Comparison of ENCODE assay signal across 13 cellular contexts in the genomic region with DNA sequence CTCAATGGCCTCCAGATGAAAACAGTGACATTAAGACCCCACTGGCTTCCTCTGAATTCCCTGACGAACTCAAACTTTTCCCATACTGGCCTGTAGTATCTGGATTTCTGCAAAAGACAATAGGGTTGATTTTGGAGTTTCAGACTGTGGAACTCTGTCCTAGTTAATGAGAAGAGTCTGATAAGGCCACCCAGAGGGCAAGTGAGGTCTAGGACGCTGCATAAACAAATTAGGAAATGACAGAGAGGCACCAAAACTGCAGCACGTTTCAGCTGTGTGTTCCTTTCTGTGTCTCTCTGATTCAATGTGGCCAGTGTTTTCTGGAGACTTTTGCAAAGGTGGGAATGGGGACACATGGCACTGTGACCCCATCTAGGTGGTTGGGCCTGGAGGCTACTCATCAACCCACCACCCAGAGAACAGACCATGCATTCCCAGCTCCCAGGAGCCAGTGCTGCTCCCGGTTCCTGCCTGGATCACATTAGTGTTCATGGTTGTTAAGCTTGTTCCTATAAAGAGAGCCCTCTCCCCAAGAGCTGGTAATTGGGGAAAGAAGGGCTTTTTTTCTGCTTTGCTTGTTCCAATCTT.
DNase-seq lines count a peak whose midpoint lies in the region; ATAC-seq and TF ChIP-seq lines count a peak whose summit lies in the region.
"Had no signal": no experiment of that assay in that cellular context is flagged by ENCODE, and none has a peak within 500 bp of the region (broad histone marks: within the 10 kb centered on the region; RNA-seq: fewer than 3 reads in every experiment).

No MANE protein-coding gene starts in this region.

- no peaks in the 10 kb centered on the region for H3K9me3 ChIP-seq in sigmoid colon
- H3K9me3 ChIP-seq: Caco-2 had no signal

- TF ChIP-seq CTCF in sigmoid colon (IDR thresholded peaks at IDR 0.05), result no peak

- H3K4me3 ChIP-seq in sigmoid colon, result no peak overlapping the region

- whole genome bisulfite sequencing in sigmoid colon, 2 donors, result 17 to 41% methylated on average over 4 of the region's 4 CpGs

- DNase-seq in left ventricle myocardium superior (no peak), left cardiac atrium (no peak), islet precursor cell (peak; percentile 14), sciatic nerve (ENCODE audit: low spot score) (no peak), sigmoid colon (no peak)
- DNase-seq: C1 segment of cervical spinal cord; Caco-2; CD4-positive, alpha-beta T cell; GOT3; H7; HFFc6 had no signal

- TF ChIP-seq POLR2A in sigmoid colon (IDR thresholded peaks at IDR 0.05), result no peak

- no peak for TF ChIP-seq EP300 in sigmoid colon (IDR thresholded peaks at IDR 0.05)

- H3K36me3 ChIP-seq in sigmoid colon, result no peaks in the 10 kb centered on the region

- ATAC-seq in left ventricle myocardium superior, result peak; percentile 65
- no peak for ATAC-seq in left cardiac atrium
- ATAC-seq in sciatic nerve, result peak; percentile 77
- ATAC-seq in HG02798 (IDR thresholded peaks at IDR 0.05; ENCODE audit: poor library complexity, unreplicated experiment), result no peak
- ATAC-seq: HCT116 had no signal

- H3K27ac ChIP-seq in sigmoid colon, result no peak overlapping the region

- H3K27me3 ChIP-seq in sigmoid colon, result no peaks in the 10 kb centered on the region

- no peaks in the 10 kb centered on the region for H3K4me1 ChIP-seq in sigmoid colon
- H3K4me1 ChIP-seq: Caco-2 had no signal

- intact Hi-C loops in left ventricle myocardium superior (cut with micrococcal nuclease), result no loop called here
- intact Hi-C loops in left cardiac atrium (cut with DNase I), result no loop called here
- intact Hi-C loops in sciatic nerve (cut with DNase I), result no loop called here
- intact Hi-C loops in sigmoid colon (cut with DNase I), result no loop called here

Comparison
In these comparisons a context has a peak if more than half of its experiments do, and no peak if none do; other contexts are left out.
1. ATAC-seq: peak in left ventricle myocardium superior (single experiment) and sciatic nerve (single experiment); none in left cardiac atrium (0 of 2) and HG02798 (single experiment).